1 cellular context compared by ENCODE assay signal in the genomic region with DNA sequence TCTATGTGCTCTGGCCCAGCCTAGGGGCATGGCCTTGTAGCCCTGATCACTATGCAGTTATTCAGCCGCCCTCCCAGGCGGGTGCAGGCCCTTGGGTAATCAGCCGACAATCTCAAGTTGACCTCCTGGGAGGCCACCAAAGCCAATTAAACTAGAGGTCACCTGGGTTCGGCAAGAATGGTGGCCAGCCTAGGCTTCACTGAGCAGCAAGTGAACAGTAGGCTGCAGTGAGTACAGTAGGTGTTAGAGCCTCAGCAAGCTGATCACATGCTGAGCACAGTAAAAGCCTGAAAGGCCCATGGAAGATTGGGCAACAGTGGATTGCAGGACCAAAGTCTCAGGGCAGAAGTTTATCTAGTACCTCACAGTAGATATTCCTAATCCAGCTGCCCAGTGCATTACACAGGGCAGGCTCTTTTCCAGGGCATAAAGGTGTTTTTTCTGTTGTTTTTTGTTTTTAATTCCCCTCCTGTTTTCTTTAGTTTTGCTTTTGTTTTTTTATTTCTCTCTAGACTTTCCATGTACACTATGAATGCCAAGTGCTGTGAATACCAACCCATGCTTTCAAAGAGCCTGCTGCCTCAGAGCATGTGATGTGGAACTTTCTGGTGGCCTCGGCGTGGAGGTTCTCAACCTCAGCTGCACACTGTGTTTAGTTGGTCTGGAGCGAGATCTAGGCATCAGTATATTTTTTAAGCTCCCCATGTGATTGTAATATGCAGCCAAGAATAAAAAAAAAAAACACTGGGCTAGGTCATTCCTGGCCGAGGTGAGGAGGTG.
TF ChIP-seq lines count a peak whose summit lies in the region.

No MANE protein-coding gene starts in this region.

TF ChIP-seq in HepG2, 621 proteins besides CTCF, POLR2A, EP300 and RAD21 (continued from another document and continues in another):
- peak; percentile 60; the same call in 1 of the 2 replicates for TF ChIP-seq THAP9 (CRISPR knock-in tag; IDR thresholded peaks at IDR 0.05; ENCODE audit: borderline replicate concordance)
- TF ChIP-seq ZIK1 (CRISPR knock-in tag; IDR thresholded peaks at IDR 0.05; ENCODE audit: borderline replicate concordance, low read depth) = peak; percentile 37; the same call in 1 of the 2 replicates
- TF ChIP-seq, protein P1, sequence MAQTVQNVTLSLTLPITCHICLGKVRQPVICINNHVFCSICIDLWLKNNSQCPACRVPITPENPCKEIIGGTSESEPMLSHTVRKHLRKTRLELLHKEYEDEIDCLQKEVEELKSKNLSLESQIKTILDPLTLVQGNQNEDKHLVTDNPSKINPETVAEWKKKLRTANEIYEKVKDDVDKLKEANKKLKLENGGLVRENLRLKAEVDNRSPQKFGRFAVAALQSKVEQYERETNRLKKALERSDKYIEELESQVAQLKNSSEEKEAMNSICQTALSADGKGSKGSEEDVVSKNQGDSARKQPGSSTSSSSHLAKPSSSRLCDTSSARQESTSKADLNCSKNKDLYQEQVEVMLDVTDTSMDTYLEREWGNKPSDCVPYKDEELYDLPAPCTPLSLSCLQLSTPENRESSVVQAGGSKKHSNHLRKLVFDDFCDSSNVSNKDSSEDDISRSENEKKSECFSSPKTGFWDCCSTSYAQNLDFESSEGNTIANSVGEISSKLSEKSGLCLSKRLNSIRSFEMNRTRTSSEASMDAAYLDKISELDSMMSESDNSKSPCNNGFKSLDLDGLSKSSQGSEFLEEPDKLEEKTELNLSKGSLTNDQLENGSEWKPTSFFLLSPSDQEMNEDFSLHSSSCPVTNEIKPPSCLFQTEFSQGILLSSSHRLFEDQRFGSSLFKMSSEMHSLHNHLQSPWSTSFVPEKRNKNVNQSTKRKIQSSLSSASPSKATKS (CRISPR knock-in tag; IDR thresholded peaks at IDR 0.05) = peak; percentile 91
- no peak for TF ChIP-seq HNRNPK (IDR thresholded peaks at IDR 0.05; ENCODE audit: low read depth, low read length, poor library complexity, severe bottlenecking)
- peak; percentile 82 for TF ChIP-seq KDM2A (CRISPR knock-in tag; IDR thresholded peaks at IDR 0.05; ENCODE audit: borderline replicate concordance, low read depth)
- TF ChIP-seq KLF11 (CRISPR knock-in tag; IDR thresholded peaks at IDR 0.05) = 0 out of 2 replicates have a peak, but pooled peaks have one; percentile 58
- TF ChIP-seq BRCA1 (CRISPR knock-in tag; IDR thresholded peaks at IDR 0.05) = 0 out of 2 replicates have a peak, but pooled peaks have one; percentile 58
- TF ChIP-seq TCF7L2 (IDR thresholded peaks at IDR 0.05; ENCODE audit: low read depth, low read length) = no peak
- peak; percentile 90; the same call in 1 of the 2 replicates for TF ChIP-seq CAMTA2 (CRISPR knock-in tag; IDR thresholded peaks at IDR 0.05; ENCODE audit: borderline replicate concordance)
- peak; percentile 92 for TF ChIP-seq ZMAT3 (CRISPR knock-in tag; conservative IDR thresholded peaks at IDR 0.05)
- 0 out of 2 replicates have a peak, but pooled peaks have one; percentile 25 for TF ChIP-seq GATA4 (IDR thresholded peaks at IDR 0.05; ENCODE audit: borderline replicate concordance, low read depth)
- TF ChIP-seq DNMT1 (CRISPR knock-in tag; IDR thresholded peaks at IDR 0.05) = no peak
- TF ChIP-seq, protein P2, sequence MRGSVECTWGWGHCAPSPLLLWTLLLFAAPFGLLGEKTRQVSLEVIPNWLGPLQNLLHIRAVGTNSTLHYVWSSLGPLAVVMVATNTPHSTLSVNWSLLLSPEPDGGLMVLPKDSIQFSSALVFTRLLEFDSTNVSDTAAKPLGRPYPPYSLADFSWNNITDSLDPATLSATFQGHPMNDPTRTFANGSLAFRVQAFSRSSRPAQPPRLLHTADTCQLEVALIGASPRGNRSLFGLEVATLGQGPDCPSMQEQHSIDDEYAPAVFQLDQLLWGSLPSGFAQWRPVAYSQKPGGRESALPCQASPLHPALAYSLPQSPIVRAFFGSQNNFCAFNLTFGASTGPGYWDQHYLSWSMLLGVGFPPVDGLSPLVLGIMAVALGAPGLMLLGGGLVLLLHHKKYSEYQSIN (CRISPR knock-in tag; IDR thresholded peaks at IDR 0.05; ENCODE audit: borderline replicate concordance) = no peak
- TF ChIP-seq, protein P3, sequence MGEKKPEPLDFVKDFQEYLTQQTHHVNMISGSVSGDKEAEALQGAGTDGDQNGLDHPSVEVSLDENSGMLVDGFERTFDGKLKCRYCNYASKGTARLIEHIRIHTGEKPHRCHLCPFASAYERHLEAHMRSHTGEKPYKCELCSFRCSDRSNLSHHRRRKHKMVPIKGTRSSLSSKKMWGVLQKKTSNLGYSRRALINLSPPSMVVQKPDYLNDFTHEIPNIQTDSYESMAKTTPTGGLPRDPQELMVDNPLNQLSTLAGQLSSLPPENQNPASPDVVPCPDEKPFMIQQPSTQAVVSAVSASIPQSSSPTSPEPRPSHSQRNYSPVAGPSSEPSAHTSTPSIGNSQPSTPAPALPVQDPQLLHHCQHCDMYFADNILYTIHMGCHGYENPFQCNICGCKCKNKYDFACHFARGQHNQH (CRISPR knock-in tag; IDR thresholded peaks at IDR 0.05) = peak; percentile 96
- no peak for TF ChIP-seq TP53 (CRISPR knock-in tag; conservative IDR thresholded peaks at IDR 0.05)
- TF ChIP-seq, protein P4, sequence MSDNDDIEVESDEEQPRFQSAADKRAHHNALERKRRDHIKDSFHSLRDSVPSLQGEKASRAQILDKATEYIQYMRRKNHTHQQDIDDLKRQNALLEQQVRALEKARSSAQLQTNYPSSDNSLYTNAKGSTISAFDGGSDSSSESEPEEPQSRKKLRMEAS (IDR thresholded peaks at IDR 0.05) = peak; percentile 96
- no peak for TF ChIP-seq ZNF501 (CRISPR knock-in tag; IDR thresholded peaks at IDR 0.05)
- TF ChIP-seq WIZ (CRISPR knock-in tag; IDR thresholded peaks at IDR 0.05) = peak; percentile 96; the same call in 1 of the 2 replicates
- TF ChIP-seq ZNF317 (CRISPR knock-in tag; IDR thresholded peaks at IDR 0.05) = peak; percentile 95
- no peak for TF ChIP-seq MAZ (IDR thresholded peaks at IDR 0.05; ENCODE audit: borderline replicate concordance, low read depth, low read length)
- peak; percentile 58; the same call in 1 of the 2 replicates for TF ChIP-seq MAZ (CRISPR knock-in tag; IDR thresholded peaks at IDR 0.05; ENCODE audit: low read depth)
- TF ChIP-seq HOXA3 (CRISPR knock-in tag; IDR thresholded peaks at IDR 0.05) = peak; percentile 95
- peak; percentile 73; the same call in 1 of the 2 replicates for TF ChIP-seq GZF1 (CRISPR knock-in tag; IDR thresholded peaks at IDR 0.05)
- peak; percentile 91; the same call in 1 of the 2 replicates for TF ChIP-seq MYC (CRISPR knock-in tag; IDR thresholded peaks at IDR 0.05; ENCODE audit: borderline replicate concordance)
- TF ChIP-seq HNRNPLL (IDR thresholded peaks at IDR 0.05; ENCODE audit: low read depth, low read length, poor library complexity, severe bottlenecking) = no peak
- peak; percentile 90 for TF ChIP-seq ZFX (CRISPR knock-in tag; IDR thresholded peaks at IDR 0.05; ENCODE audit: low read depth)
- no peak for TF ChIP-seq NFYC (CRISPR knock-in tag; IDR thresholded peaks at IDR 0.05)
- TF ChIP-seq ISX (CRISPR knock-in tag; conservative IDR thresholded peaks at IDR 0.05) = no peak
- TF ChIP-seq, protein P5, sequence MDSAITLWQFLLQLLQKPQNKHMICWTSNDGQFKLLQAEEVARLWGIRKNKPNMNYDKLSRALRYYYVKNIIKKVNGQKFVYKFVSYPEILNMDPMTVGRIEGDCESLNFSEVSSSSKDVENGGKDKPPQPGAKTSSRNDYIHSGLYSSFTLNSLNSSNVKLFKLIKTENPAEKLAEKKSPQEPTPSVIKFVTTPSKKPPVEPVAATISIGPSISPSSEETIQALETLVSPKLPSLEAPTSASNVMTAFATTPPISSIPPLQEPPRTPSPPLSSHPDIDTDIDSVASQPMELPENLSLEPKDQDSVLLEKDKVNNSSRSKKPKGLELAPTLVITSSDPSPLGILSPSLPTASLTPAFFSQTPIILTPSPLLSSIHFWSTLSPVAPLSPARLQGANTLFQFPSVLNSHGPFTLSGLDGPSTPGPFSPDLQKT (CRISPR knock-in tag; IDR thresholded peaks at IDR 0.05; ENCODE audit: borderline replicate concordance) = no peak
- TF ChIP-seq AGO2 (optimal IDR thresholded peaks at IDR 0.05; ENCODE audit: low read depth, low read length) = no peak
- TF ChIP-seq ELF1 (CRISPR knock-in tag; IDR thresholded peaks at IDR 0.05) = peak; percentile 54; the same call in 1 of the 2 replicates
- TF ChIP-seq ZNF788 (CRISPR knock-in tag; IDR thresholded peaks at IDR 0.05; ENCODE audit: borderline replicate concordance) = peak; percentile 97
- peak; percentile 40 for TF ChIP-seq SKI (IDR thresholded peaks at IDR 0.05; ENCODE audit: partially characterized antibody)
- TF ChIP-seq, protein P6, sequence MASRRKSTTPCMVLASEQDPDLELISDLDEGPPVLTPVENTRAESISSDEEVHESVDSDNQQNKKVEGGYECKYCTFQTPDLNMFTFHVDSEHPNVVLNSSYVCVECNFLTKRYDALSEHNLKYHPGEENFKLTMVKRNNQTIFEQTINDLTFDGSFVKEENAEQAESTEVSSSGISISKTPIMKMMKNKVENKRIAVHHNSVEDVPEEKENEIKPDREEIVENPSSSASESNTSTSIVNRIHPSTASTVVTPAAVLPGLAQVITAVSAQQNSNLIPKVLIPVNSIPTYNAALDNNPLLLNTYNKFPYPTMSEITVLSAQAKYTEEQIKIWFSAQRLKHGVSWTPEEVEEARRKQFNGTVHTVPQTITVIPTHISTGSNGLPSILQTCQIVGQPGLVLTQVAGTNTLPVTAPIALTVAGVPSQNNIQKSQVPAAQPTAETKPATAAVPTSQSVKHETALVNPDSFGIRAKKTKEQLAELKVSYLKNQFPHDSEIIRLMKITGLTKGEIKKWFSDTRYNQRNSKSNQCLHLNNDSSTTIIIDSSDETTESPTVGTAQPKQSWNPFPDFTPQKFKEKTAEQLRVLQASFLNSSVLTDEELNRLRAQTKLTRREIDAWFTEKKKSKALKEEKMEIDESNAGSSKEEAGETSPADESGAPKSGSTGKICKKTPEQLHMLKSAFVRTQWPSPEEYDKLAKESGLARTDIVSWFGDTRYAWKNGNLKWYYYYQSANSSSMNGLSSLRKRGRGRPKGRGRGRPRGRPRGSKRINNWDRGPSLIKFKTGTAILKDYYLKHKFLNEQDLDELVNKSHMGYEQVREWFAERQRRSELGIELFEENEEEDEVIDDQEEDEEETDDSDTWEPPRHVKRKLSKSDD (CRISPR knock-in tag; IDR thresholded peaks at IDR 0.05; ENCODE audit: low read depth) = peak; percentile 92
- TF ChIP-seq RAD51 (IDR thresholded peaks at IDR 0.05; ENCODE audit: borderline replicate concordance) = peak; percentile 27; the same call in 1 of the 2 replicates
- TF ChIP-seq TEAD2 (CRISPR knock-in tag; IDR thresholded peaks at IDR 0.05) = no peak
- TF ChIP-seq ATF2 (CRISPR knock-in tag; IDR thresholded peaks at IDR 0.05) = peak; percentile 93
- peak; percentile 51; the same call in 1 of the 2 replicates for TF ChIP-seq PHF20 (CRISPR knock-in tag; IDR thresholded peaks at IDR 0.05)
- no peak for TF ChIP-seq U2AF1 (optimal IDR thresholded peaks at IDR 0.05; ENCODE audit: low read depth, low read length)
- peak in 1 of 2 experiments; percentile 90; a peak in 2 of 4 replicates for TF ChIP-seq ATF4 (CRISPR knock-in tag; IDR thresholded peaks at IDR 0.05)
- no peak for TF ChIP-seq TRIM22 (IDR thresholded peaks at IDR 0.05)
- peak; percentile 78; the same call in 1 of the 2 replicates for TF ChIP-seq MYNN (CRISPR knock-in tag; IDR thresholded peaks at IDR 0.05; ENCODE audit: low read depth)
- no peak for TF ChIP-seq ZNF570 (CRISPR knock-in tag; IDR thresholded peaks at IDR 0.05; ENCODE audit: borderline replicate concordance)
- no peak for TF ChIP-seq ZBTB7B (CRISPR knock-in tag; IDR thresholded peaks at IDR 0.05)
- peak; percentile 98 for TF ChIP-seq ZNF792 (CRISPR knock-in tag; IDR thresholded peaks at IDR 0.05)
